18 cellular contexts compared by ENCODE assay signal in genomic region chr7:146639291-146639690, GRCh38.
"Had no signal": no experiment of that assay in that cellular context is flagged by ENCODE, and none has a peak within 500 bp of the region (broad histone marks: within the 10 kb centered on the region; RNA-seq: fewer than 3 reads in every experiment).

No MANE protein-coding gene starts in this region.

- H3K4me1 Mint-ChIP-seq: immature natural killer cell; memory B cell; naive thymus-derived CD4-positive, alpha-beta T cell had no signal

- DNase-seq: dermis blood vessel endothelial cell; dorsolateral prefrontal cortex; effector CD4-positive, alpha-beta T cell; effector memory CD4-positive, alpha-beta T cell; foreskin keratinocyte; heart left ventricle; hypothalamus; immature natural killer cell; islet precursor cell; kidney; kidney glomerular epithelial cell; left colon; mammary epithelial cell; midbrain; naive thymus-derived CD4-positive, alpha-beta T cell had no signal

- H3K27ac Mint-ChIP-seq: immature natural killer cell; memory B cell; naive thymus-derived CD4-positive, alpha-beta T cell had no signal

- H3K4me3 Mint-ChIP-seq: immature natural killer cell; memory B cell; naive thymus-derived CD4-positive, alpha-beta T cell had no signal

- H3K36me3 Mint-ChIP-seq: immature natural killer cell; memory B cell; naive thymus-derived CD4-positive, alpha-beta T cell had no signal

- H3K27me3 Mint-ChIP-seq: memory B cell; naive thymus-derived CD4-positive, alpha-beta T cell had no signal

- ATAC-seq: foreskin keratinocyte; gastroesophageal sphincter; heart left ventricle; left colon; left lung; naive thymus-derived CD4-positive, alpha-beta T cell had no signal
